ENCODE assay signal across 16 cellular contexts in the genomic region with DNA sequence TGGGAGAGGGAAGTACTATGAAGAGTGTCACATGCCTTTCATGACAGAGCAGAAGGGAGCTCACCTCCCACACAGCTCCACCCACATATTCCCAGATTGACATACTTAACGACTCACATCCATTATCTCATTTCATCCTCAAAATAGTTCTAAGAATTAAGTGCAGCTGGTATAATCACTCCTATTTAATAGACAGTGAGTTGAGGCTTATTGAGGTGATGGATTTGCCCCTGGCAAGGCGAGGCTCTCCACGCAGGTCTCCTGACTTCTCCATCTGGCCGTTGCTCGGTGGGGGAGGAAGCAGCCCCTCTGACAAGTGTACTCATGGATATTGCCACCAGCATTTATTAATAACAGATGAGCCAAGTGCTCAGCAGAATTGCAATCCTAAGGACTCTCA.
DNase-seq lines count a peak whose midpoint lies in the region; ATAC-seq and TF ChIP-seq lines count a peak whose summit lies in the region.
"Had no signal": no experiment of that assay in that cellular context is flagged by ENCODE, and none has a peak within 500 bp of the region (broad histone marks: within the 10 kb centered on the region; RNA-seq: fewer than 3 reads in every experiment).

No MANE protein-coding gene starts in this region.

- no peaks in the 10 kb centered on the region for H3F3A ChIP-seq in neural cell (ENCODE audit: insufficient read depth, low read length, poor library complexity, severe bottlenecking)

- DNase-seq in DMS79 (lab: John Stamatoyannopoulos, UW) = peak; percentile 82
- DNase-seq in NB4 (ENCODE audit: low read depth) = peak; percentile 19
- no peak for DNase-seq in ascending aorta (ENCODE audit: low spot score in 2 of 2)
- no peak for DNase-seq in T-helper 17 cell
- DNase-seq: activated CD4-positive, CD25-positive, alpha-beta regulatory T cell; activated naive CD4-positive, alpha-beta T cell treated with anti-CD3 and anti-CD28 coated beads, Interleukin-2, amount 50 U/mL, for 16 hours; effector memory CD4-positive, alpha-beta T cell; Karpas-422; midbrain; NCI-H2029 treated with DMSO at 0.1 percent for 48 hours; stimulated activated CD4-positive, alpha-beta T cell treated with anti-CD3 and anti-CD28 coated beads, Interleukin-12 subunit alpha, Interleukin-12 subunit beta, amount 100 ng/mL, for 4 hours; SW 1271 had no signal

- H3K27me3 Mint-ChIP-seq in T-helper 17 cell = peaks cover 37% of the 10 kb centered on the region

- H3K36me3 ChIP-seq in ascending aorta (no peaks in the 10 kb centered on the region), neural cell (ENCODE audit: insufficient read depth, low read length) (no peaks in the 10 kb centered on the region)

- no peak for ATAC-seq in HG02798 (IDR thresholded peaks at IDR 0.05; ENCODE audit: poor library complexity, unreplicated experiment)
- ATAC-seq in HG03175 (IDR thresholded peaks at IDR 0.05; ENCODE audit: unreplicated experiment) = no peak
- ATAC-seq in T-helper 17 cell = no peak

- H4K20me1 ChIP-seq in neural cell (ENCODE audit: insufficient read depth) = no peaks in the 10 kb centered on the region

- H3K9me2 ChIP-seq in neural cell (ENCODE audit: insufficient read depth, low read length) = no peaks in the 10 kb centered on the region

- H3K9ac ChIP-seq in neural cell (ENCODE audit: low read length) = no peak overlapping the region
- H3K9ac ChIP-seq: parathyroid adenoma had no signal

- H3K36me3 Mint-ChIP-seq in T-helper 17 cell (ENCODE audit: low read depth) = peaks cover 4% of the 10 kb centered on the region

- peaks cover 12 to 45% of the 10 kb centered on the region in 2 donors for H3K4me1 ChIP-seq in ascending aorta

- no peak for TF ChIP-seq CTCF in NB4 (IDR thresholded peaks at IDR 0.05; ENCODE audit: low read depth, low read length)
- TF ChIP-seq CTCF in ascending aorta (IDR thresholded peaks at IDR 0.05) = no peak
- no peak for TF ChIP-seq CTCF in neural cell (IDR thresholded peaks at IDR 0.05; ENCODE audit: poor library complexity, severe bottlenecking)

- peak; percentile 29 for TF ChIP-seq EP300 in neural cell (conservative IDR thresholded peaks at IDR 0.05; ENCODE audit: poor library complexity, severe bottlenecking)

- H2AFZ ChIP-seq in neural cell (ENCODE audit: low read depth, low read length) = no peak overlapping the region
- H2AFZ ChIP-seq: parathyroid adenoma had no signal

- no peaks in the 10 kb centered on the region for H3K9me3 ChIP-seq in ascending aorta
- no peaks in the 10 kb centered on the region for H3K9me3 ChIP-seq in neural cell (ENCODE audit: low read length)
- no peaks in the 10 kb centered on the region for H3K9me3 ChIP-seq in T-helper 17 cell (ENCODE audit: control insufficient read depth, low read length, poor library complexity, severe bottlenecking)

- H3K79me2 ChIP-seq in neural cell (replicated peaks; ENCODE audit: insufficient read depth, low read length) = no peaks in the 10 kb centered on the region

- H3K27me3 ChIP-seq in ascending aorta (no peaks in the 10 kb centered on the region), neural cell (ENCODE audit: insufficient read depth, low read depth, low read length) (no peaks in the 10 kb centered on the region)

- H3K4me1 Mint-ChIP-seq in T-helper 17 cell = peaks cover 2% of the 10 kb centered on the region

- H3K4me2 ChIP-seq in neural cell (ENCODE audit: low read length) = no peak overlapping the region

- TF ChIP-seq POLR2A in NB4 (IDR thresholded peaks at IDR 0.05; ENCODE audit: extremely low read depth, insufficient read length) = no peak

- H3K27ac ChIP-seq in ascending aorta (peak overlapping the region; percentile 24 to 39), neural cell (ENCODE audit: low read length) (peak overlapping the region; percentile 45)
- H3K27ac ChIP-seq: parathyroid adenoma had no signal

- no peak overlapping the region for H3K27ac Mint-ChIP-seq in T-helper 17 cell

- no peak overlapping the region for H3K4me3 ChIP-seq in NB4 (ENCODE audit: low read depth, low read length)
- no peak overlapping the region for H3K4me3 ChIP-seq in ascending aorta
- peak overlapping the region; percentile 47 for H3K4me3 ChIP-seq in neural cell (ENCODE audit: low read length)

- H3K4me3 Mint-ChIP-seq in T-helper 17 cell = no peak overlapping the region

- no peak for TF ChIP-seq RAD21 in neural cell (conservative IDR thresholded peaks at IDR 0.05)

- intact Hi-C loops in ascending aorta (cut with DNase I) = no loop called here

TF ChIP-seq in neural cell, 6 proteins besides CTCF, POLR2A, EP300 and RAD21:
- TF ChIP-seq MXI1 (conservative IDR thresholded peaks at IDR 0.05; ENCODE audit: poor library complexity, severe bottlenecking) (no peak), EZH2 (IDR thresholded peaks at IDR 0.05; ENCODE audit: borderline replicate concordance, insufficient read depth, low read length, poor library complexity, severe bottlenecking) (no peak), SMC3 (conservative IDR thresholded peaks at IDR 0.05; ENCODE audit: poor library complexity) (no peak), POLR2AphosphoS5 (IDR thresholded peaks at IDR 0.05) (no peak), TAF1 (IDR thresholded peaks at IDR 0.05; ENCODE audit: low read depth) (no peak)
- TF ChIP-seq, protein P1, sequence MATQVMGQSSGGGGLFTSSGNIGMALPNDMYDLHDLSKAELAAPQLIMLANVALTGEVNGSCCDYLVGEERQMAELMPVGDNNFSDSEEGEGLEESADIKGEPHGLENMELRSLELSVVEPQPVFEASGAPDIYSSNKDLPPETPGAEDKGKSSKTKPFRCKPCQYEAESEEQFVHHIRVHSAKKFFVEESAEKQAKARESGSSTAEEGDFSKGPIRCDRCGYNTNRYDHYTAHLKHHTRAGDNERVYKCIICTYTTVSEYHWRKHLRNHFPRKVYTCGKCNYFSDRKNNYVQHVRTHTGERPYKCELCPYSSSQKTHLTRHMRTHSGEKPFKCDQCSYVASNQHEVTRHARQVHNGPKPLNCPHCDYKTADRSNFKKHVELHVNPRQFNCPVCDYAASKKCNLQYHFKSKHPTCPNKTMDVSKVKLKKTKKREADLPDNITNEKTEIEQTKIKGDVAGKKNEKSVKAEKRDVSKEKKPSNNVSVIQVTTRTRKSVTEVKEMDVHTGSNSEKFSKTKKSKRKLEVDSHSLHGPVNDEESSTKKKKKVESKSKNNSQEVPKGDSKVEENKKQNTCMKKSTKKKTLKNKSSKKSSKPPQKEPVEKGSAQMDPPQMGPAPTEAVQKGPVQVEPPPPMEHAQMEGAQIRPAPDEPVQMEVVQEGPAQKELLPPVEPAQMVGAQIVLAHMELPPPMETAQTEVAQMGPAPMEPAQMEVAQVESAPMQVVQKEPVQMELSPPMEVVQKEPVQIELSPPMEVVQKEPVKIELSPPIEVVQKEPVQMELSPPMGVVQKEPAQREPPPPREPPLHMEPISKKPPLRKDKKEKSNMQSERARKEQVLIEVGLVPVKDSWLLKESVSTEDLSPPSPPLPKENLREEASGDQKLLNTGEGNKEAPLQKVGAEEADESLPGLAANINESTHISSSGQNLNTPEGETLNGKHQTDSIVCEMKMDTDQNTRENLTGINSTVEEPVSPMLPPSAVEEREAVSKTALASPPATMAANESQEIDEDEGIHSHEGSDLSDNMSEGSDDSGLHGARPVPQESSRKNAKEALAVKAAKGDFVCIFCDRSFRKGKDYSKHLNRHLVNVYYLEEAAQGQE (IDR thresholded peaks at IDR 0.05; ENCODE audit: borderline replicate concordance) = no peak

Comparison
In these comparisons a context has a peak if more than half of its experiments do, and no peak if none do; other contexts are left out.
1. DNase-seq: peak in DMS79 (single experiment) and NB4 (single experiment); none in ascending aorta (0 of 2) and T-helper 17 cell (0 of 3).